Comparison of ENCODE assay signal across 24 cellular contexts in genomic region chr9:34521406-34522045, GRCh38. TPM values are rescaled to one million over a fixed set of nuclear protein-coding genes. Genes with fewer than 3 reads are reported as not detected.
DNase-seq lines count a peak whose midpoint lies in the region; ATAC-seq, FAIRE-seq and TF ChIP-seq lines count a peak whose summit lies in the region.
"Had no signal": no experiment of that assay in that cellular context is flagged by ENCODE, and none has a peak within 500 bp of the region (broad histone marks: within the 10 kb centered on the region; RNA-seq: fewer than 3 reads in every experiment).

No MANE protein-coding gene starts in this region.

- H3K4me3 Mint-ChIP-seq in CD8-positive, alpha-beta memory T cell: peak overlapping the region in 6 of 7 donors; percentile 35 to 84 (median 50)
- H3K4me3 Mint-ChIP-seq in endothelial cell (ENCODE audit: unreplicated experiment) (peak overlapping the region; percentile 11), neural crest cell (peak overlapping the region; percentile 44)

- H3K4me3 ChIP-seq in CD8-positive, alpha-beta memory T cell (ENCODE audit: low read length): no peak overlapping the region
- peak overlapping the region; percentile 70 for H3K4me3 ChIP-seq in Karpas-422 (ENCODE audit: low read length)
- H3K4me3 ChIP-seq: adrenal gland had no signal

- H3K27me3 ChIP-seq in CD8-positive, alpha-beta memory T cell (ENCODE audit: insufficient read depth, low read length, poor library complexity, severe bottlenecking): no peaks in the 10 kb centered on the region
- H3K27me3 ChIP-seq in Karpas-422 (ENCODE audit: low read length): no peaks in the 10 kb centered on the region
- H3K27me3 ChIP-seq: adrenal gland, breast epithelium, tibial nerve had no signal

- no peak for ATAC-seq in HG03457 (IDR thresholded peaks at IDR 0.05; ENCODE audit: unreplicated experiment)
- ATAC-seq in left lobe of liver: no peak

- H3K9me3 ChIP-seq in CD8-positive, alpha-beta memory T cell (ENCODE audit: low read length): no peaks in the 10 kb centered on the region
- no peaks in the 10 kb centered on the region for H3K9me3 ChIP-seq in Karpas-422 (ENCODE audit: low read length)
- H3K9me3 ChIP-seq: adrenal gland, breast epithelium, left ventricle myocardium inferior, tibial nerve had no signal

- H3K27me3 Mint-ChIP-seq in CD8-positive, alpha-beta memory T cell: peaks cover 2 to 8% of the 10 kb centered on the region in 2 donors
- H3K27me3 Mint-ChIP-seq in endothelial cell (ENCODE audit: unreplicated experiment) (peaks cover 6% of the 10 kb centered on the region), neural crest cell (ENCODE audit: low read depth) (peaks cover 42% of the 10 kb centered on the region)

- POLR2A ChIA-PET in CD8-positive, alpha-beta memory T cell (lab: Charles Lee): no interaction called here

- CTCF ChIA-PET in CD8-positive, alpha-beta memory T cell (lab: Charles Lee): interaction anchor here (0.6 kb wide), 1 partner anchor 147 kb away, joined by 3 read pairs; no protein-coding TSS in a partner anchor

- H3K36me3 ChIP-seq in CD8-positive, alpha-beta memory T cell (ENCODE audit: insufficient read depth, low read length): no peaks in the 10 kb centered on the region
- H3K36me3 ChIP-seq in Karpas-422 (ENCODE audit: insufficient read depth, low read length): no peaks in the 10 kb centered on the region
- H3K36me3 ChIP-seq: adrenal gland, breast epithelium, left ventricle myocardium inferior, tibial nerve had no signal

- peaks cover 4 to 14% (median 13%) of the 10 kb centered on the region in 3 donors for H3K4me1 Mint-ChIP-seq in CD8-positive, alpha-beta memory T cell
- H3K4me1 Mint-ChIP-seq in endothelial cell (ENCODE audit: unreplicated experiment) (peaks cover 9% of the 10 kb centered on the region), neural crest cell (peaks cover 6% of the 10 kb centered on the region)

- no peak overlapping the region for H2AFZ ChIP-seq in Karpas-422 (ENCODE audit: low read length)

- H4K20me1 ChIP-seq in Karpas-422 (ENCODE audit: insufficient read depth, low read depth, low read length): no peaks in the 10 kb centered on the region; the same call in 1 of the 2 replicates

- DNase-seq in CD8-positive, alpha-beta memory T cell: no peak
- DNase-seq in Karpas-422: no peak
- DNase-seq in endothelial cell (ENCODE audit: low spot score): no peak
- no peak for DNase-seq in neural crest cell (ENCODE audit: low read depth, low spot score)
- DNase-seq in left lobe of liver (ENCODE audit: low spot score): no peak
- no peak for DNase-seq in RCC 7860 (ENCODE audit: low spot score)
- no peak for DNase-seq in NOMO-1 treated with dmso at 0.1 percent for 144 hours (lab: John Stamatoyannopoulos, UW; ENCODE audit: unreplicated experiment)
- DNase-seq: activated CD4-positive, alpha-beta T cell treated with anti-CD3 and anti-CD28 coated beads, Interleukin-2, amount 50 U/mL, for 4 hours; activated gamma-delta T cell treated with Interleukin-2 at 50 U/mL for 16 hours; adrenal gland; left ventricle myocardium inferior; NCI-H1105 treated with DMSO at 0.1 percent for 48 hours; NCI-H2081; NCI-H774; occipital lobe; OCI-M1; SHP77 treated with DMSO at 0.1 percent for 48 hours; stimulated activated CD4-positive, alpha-beta T cell treated with anti-CD3 and anti-CD28 coated beads, Interleukin-4, amount 100 ng/mL, for 24 hours; stimulated activated naive CD4-positive, alpha-beta T cell treated with Interleukin-2 at 50 U/mL for 16 hours; SW 1271 had no signal

- H3K4me2 ChIP-seq in Karpas-422 (ENCODE audit: low read depth, low read length, poor library complexity, severe bottlenecking): peak overlapping the region; percentile 76

- peaks cover 8% of the 10 kb centered on the region for H3K4me1 ChIP-seq in CD8-positive, alpha-beta memory T cell (ENCODE audit: insufficient read depth, low read length)
- H3K4me1 ChIP-seq in Karpas-422 (ENCODE audit: low read length): peaks cover 65% of the 10 kb centered on the region
- H3K4me1 ChIP-seq: adrenal gland, breast epithelium had no signal

- no peaks in the 10 kb centered on the region for H3K9me2 ChIP-seq in Karpas-422 (replicated peaks; ENCODE audit: insufficient read depth, low read length)

- H3K27ac Mint-ChIP-seq in CD8-positive, alpha-beta memory T cell: peak overlapping the region in 1 of 8 donors; percentile 61
- H3K27ac Mint-ChIP-seq in endothelial cell (ENCODE audit: unreplicated experiment) (no peak overlapping the region), neural crest cell (ENCODE audit: unreplicated experiment) (no peak overlapping the region)

- no peak overlapping the region for H3K27ac ChIP-seq in CD8-positive, alpha-beta memory T cell (ENCODE audit: low read depth, low read length)
- H3K27ac ChIP-seq in Karpas-422 (ENCODE audit: low read length): peak overlapping the region; percentile 90; the same call in 1 of the 2 replicates
- H3K27ac ChIP-seq: adrenal gland, breast epithelium, HL-60, left ventricle myocardium inferior had no signal

- peak overlapping the region; percentile 73 for H3K9ac ChIP-seq in Karpas-422 (ENCODE audit: low read length)

- no peak for TF ChIP-seq CTCF in endothelial cell (IDR thresholded peaks at IDR 0.05; ENCODE audit: unreplicated experiment)
- TF ChIP-seq CTCF in neural crest cell (conservative IDR thresholded peaks at IDR 0.05): no peak

- H3K36me3 Mint-ChIP-seq in CD8-positive, alpha-beta memory T cell: no peaks in the 10 kb centered on the region
- peaks cover 4% of the 10 kb centered on the region for H3K36me3 Mint-ChIP-seq in endothelial cell (ENCODE audit: low read depth, unreplicated experiment)
- no peaks in the 10 kb centered on the region for H3K36me3 Mint-ChIP-seq in neural crest cell (ENCODE audit: low read depth)

- H3K9me3 Mint-ChIP-seq in CD8-positive, alpha-beta memory T cell: no peaks in the 10 kb centered on the region
- H3K9me3 Mint-ChIP-seq in endothelial cell (ENCODE audit: unreplicated experiment): no peaks in the 10 kb centered on the region
- H3K9me3 Mint-ChIP-seq in neural crest cell: no peaks in the 10 kb centered on the region

- no peaks in the 10 kb centered on the region for H3K79me2 ChIP-seq in Karpas-422 (ENCODE audit: low read length)

- FAIRE-seq in RCC 7860 (lab: Jason Lieb, UNC): no peak

RNA-seq across cellular contexts. Expression of gene ENHO, which starts 1.3 kb away (rescaled TPM):
- total RNA-seq in CD8-positive, alpha-beta memory T cell: under 1 TPM; 0.35 to 0.39 TPM
- not detected for polyA plus RNA-seq in CD8-positive, alpha-beta memory T cell
- total RNA-seq in Karpas-422 (2014; rRNA removed; shearing (Covaris generic); ENCODE audit: low replicate concordance): 14.1 and 16.0 TPM in 2 replicates
- total RNA-seq in endothelial cell (ENCODE audit: unreplicated experiment): 4.1 TPM
- total RNA-seq in neural crest cell: 12.0 and 13.2 TPM in 2 replicates
- total RNA-seq in left lobe of liver: 3.9 TPM
- total RNA-seq: left ventricle myocardium inferior had no signal
